ENCODE assay signal across 1 cellular context in the genomic region with DNA sequence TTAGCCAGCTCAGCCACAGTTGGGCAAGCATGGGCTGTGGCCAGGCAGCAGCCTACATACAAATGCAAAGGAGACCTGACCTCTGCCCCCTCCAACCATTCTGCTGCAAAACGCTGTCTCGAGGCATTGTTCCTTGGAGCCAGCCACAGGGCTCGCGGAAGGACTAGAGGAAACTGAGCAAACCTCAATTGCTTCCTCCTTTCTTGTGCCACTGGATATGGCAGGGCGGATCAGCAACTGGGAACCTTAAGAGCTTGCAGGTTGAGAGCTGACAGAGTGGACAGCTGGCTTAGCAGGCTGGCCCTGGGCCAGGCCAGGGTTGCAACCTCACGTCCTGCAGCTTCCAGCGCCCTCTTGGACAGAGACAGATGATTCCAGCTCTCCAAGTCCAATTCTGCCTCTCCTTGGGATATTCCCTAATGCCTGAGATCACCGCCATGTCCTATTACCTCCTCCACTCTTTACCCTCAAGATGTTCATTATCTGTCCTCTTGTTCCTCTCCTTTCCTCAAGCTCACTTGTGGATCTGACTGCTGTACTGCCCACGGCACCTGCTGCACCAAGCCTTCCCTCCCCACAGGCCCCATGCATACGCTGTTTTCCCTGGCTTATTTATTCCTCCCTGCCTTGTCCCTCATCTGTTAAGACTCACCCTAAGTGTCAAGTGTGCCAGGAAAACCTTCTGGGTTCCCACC.
TF ChIP-seq lines count a peak whose summit lies in the region.

No MANE protein-coding gene starts in this region.

TF ChIP-seq in H1, 55 proteins besides CTCF, POLR2A, EP300 and RAD21:
- TF ChIP-seq SP4 (IDR thresholded peaks at IDR 0.05; ENCODE audit: low read length) (no peak), BCL11A (IDR thresholded peaks at IDR 0.05; ENCODE audit: low read depth in 2 of 2, low read length in 2 of 2) (no peak), TAF1 (IDR thresholded peaks at IDR 0.05; ENCODE audit: low read depth, low read length) (no peak), EGR1 (IDR thresholded peaks at IDR 0.05; ENCODE audit: borderline replicate concordance, low read depth, low read length) (no peak), SUZ12 (IDR thresholded peaks at IDR 0.05; ENCODE audit: low read length) (no peak), RXRA (IDR thresholded peaks at IDR 0.05; ENCODE audit: insufficient read depth, low read depth, low read length) (no peak), TAF7 (optimal IDR thresholded peaks at IDR 0.05; ENCODE audit: borderline replicate concordance, low read depth, low read length) (no peak), ASH2L (IDR thresholded peaks at IDR 0.05; ENCODE audit: low read length) (no peak), YY1 (IDR thresholded peaks at IDR 0.05; ENCODE audit: low read depth, low read length) (no peak), SIN3A (conservative IDR thresholded peaks at IDR 0.05 in 1 of 2, IDR thresholded peaks at IDR 0.05 in 1 of 2; ENCODE audit: low read depth in 1 of 2, low read length in 2 of 2) (no peak), TEAD4 (IDR thresholded peaks at IDR 0.05; ENCODE audit: low read depth, low read length) (no peak), ZNF274 (IDR thresholded peaks at IDR 0.05; ENCODE audit: borderline replicate concordance, extremely low read depth, low read length) (no peak), TBP (IDR thresholded peaks at IDR 0.05; ENCODE audit: low read depth, low read length) (no peak), CEBPB (IDR thresholded peaks at IDR 0.05; ENCODE audit: low read depth, low read length) (no peak), SP1 (IDR thresholded peaks at IDR 0.05; ENCODE audit: low read depth, low read length) (no peak), JUN (IDR thresholded peaks at IDR 0.05; ENCODE audit: low read depth, low read length) (no peak)
- TF ChIP-seq, protein P1, sequence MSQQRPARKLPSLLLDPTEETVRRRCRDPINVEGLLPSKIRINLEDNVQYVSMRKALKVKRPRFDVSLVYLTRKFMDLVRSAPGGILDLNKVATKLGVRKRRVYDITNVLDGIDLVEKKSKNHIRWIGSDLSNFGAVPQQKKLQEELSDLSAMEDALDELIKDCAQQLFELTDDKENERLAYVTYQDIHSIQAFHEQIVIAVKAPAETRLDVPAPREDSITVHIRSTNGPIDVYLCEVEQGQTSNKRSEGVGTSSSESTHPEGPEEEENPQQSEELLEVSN (IDR thresholded peaks at IDR 0.05) = no peak
